8 cellular contexts compared by ENCODE assay signal in genomic region chr10:132518572-132519381, GRCh38. TPM values are rescaled to one million over a fixed set of nuclear protein-coding genes. Genes with fewer than 3 reads are reported as not detected.
DNase-seq lines count a peak whose midpoint lies in the region; ATAC-seq and TF ChIP-seq lines count a peak whose summit lies in the region.

No MANE protein-coding gene starts in this region.

- CTCF ChIA-PET in Panc1 (lab: Charles Lee): interaction anchor here (1.3 kb wide), 1 partner anchor 55 kb away, joined by 3 read pairs; no protein-coding TSS in a partner anchor

- intact Hi-C loops in Panc1 (cut with micrococcal nuclease; ENCODE audit: unreplicated experiment) (no loop called here), right cardiac atrium (cut with DNase I) (loop anchor here in 2 of 4 donors (2.0 to 10.0 kb wide), 2 partner anchors 18 to 116 kb away; partner anchors contain the start of gene INPP5A (in 1 of the 2)), gastrocnemius medialis (cut with DNase I; ENCODE audit: low total_unique reads) (no loop called here)
- intact Hi-C loops in activated T-helper 1 cell treated with anti-CD3 and anti-CD28 coated beads, Interleukin-12 subunit alpha, Interleukin-12 subunit beta, Interleukin-2, Interleukin-4 antibody, amounts not matched to agents 30 ng/mL and 10 ng/mL and 1 ng/mL, durations not matched to agents 14 hours and 24 hours and 36 hours (cut with micrococcal nuclease): no loop called here

- DNase-seq in HPDE6-E6E7 (ENCODE audit: extremely low spot score) (peak; percentile 47), Panc1 (ENCODE audit: low read depth, low spot score) (no peak), right cardiac atrium (peak; percentile 56 to 87 (median 84)), gastrocnemius medialis (peak; percentile 65 to 84), NK-92 (lab: John Stamatoyannopoulos, UW; ENCODE audit: unreplicated experiment) (no peak), KG1 (lab: John Stamatoyannopoulos, UW) (no peak)
- no peak for DNase-seq in activated T-helper 1 cell treated with anti-CD3 and anti-CD28 coated beads, Interleukin-12 subunit alpha, Interleukin-12 subunit beta, Interleukin-2, Interleukin-4 antibody, amounts not matched to agents 30 ng/mL and 10 ng/mL and 1 ng/mL, durations not matched to agents 14 hours and 24 hours and 36 hours (ENCODE audit: low spot score)

- H3K9me3 Mint-ChIP-seq in activated T-helper 1 cell treated with anti-CD3 and anti-CD28 coated beads, Interleukin-12 subunit alpha, Interleukin-12 subunit beta, Interleukin-2, Interleukin-4 antibody, amounts not matched to agents 30 ng/mL and 10 ng/mL and 1 ng/mL, durations not matched to agents 14 hours and 24 hours and 36 hours: no peaks in the 10 kb centered on the region

- H3K27ac ChIP-seq in Panc1 (ENCODE audit: low read length) (peak overlapping the region; percentile 91), right cardiac atrium (ENCODE audit: low read length) (peak overlapping the region; percentile 57), gastrocnemius medialis (peak overlapping the region; percentile 86 to 93 (median 88))

- no TSS peak for BruUV-seq in Panc1 (replicated peaks; lab: Mats Ljungman, UMichigan)

- TF ChIP-seq POLR2A in gastrocnemius medialis (IDR thresholded peaks at IDR 0.05): peak; percentile 41 to 54

- no peak overlapping the region for H3K4me3 Mint-ChIP-seq in activated T-helper 1 cell treated with anti-CD3 and anti-CD28 coated beads, Interleukin-12 subunit alpha, Interleukin-12 subunit beta, Interleukin-2, Interleukin-4 antibody, amounts not matched to agents 30 ng/mL and 10 ng/mL and 1 ng/mL, durations not matched to agents 14 hours and 24 hours and 36 hours

- peak; percentile 76 for ATAC-seq in Panc1
- peak in 1 of 2 donors; percentile 23 for ATAC-seq in right cardiac atrium
- ATAC-seq in gastrocnemius medialis: peak; percentile 53 to 63
- no peak for ATAC-seq in GM18868 (IDR thresholded peaks at IDR 0.05; ENCODE audit: unreplicated experiment)

- POLR2A ChIA-PET in Panc1 (lab: Charles Lee): interaction anchor here (0.5 to 0.6 kb wide), 4 partner anchors 30 to 305 kb away, joined by 3 to 18 read pairs (median 4); no protein-coding TSS in a partner anchor

- in situ Hi-C loops in Panc1 (cut with HindIII; ENCODE audit: low pct_unique_long_range_greater_than_20kb, low sequenced_read_pairs): no loop called here
- in situ Hi-C loops in gastrocnemius medialis (cut with MboI; ENCODE audit: low sequenced_read_pairs in 4 of 4): loop anchor here in 1 of 4 donors (10.0 kb wide), 1 partner anchor 54 kb away; no protein-coding TSS in a partner anchor

- H3K27ac Mint-ChIP-seq in activated T-helper 1 cell treated with anti-CD3 and anti-CD28 coated beads, Interleukin-12 subunit alpha, Interleukin-12 subunit beta, Interleukin-2, Interleukin-4 antibody, amounts not matched to agents 30 ng/mL and 10 ng/mL and 1 ng/mL, durations not matched to agents 14 hours and 24 hours and 36 hours: no peak overlapping the region

- H3K36me3 Mint-ChIP-seq in activated T-helper 1 cell treated with anti-CD3 and anti-CD28 coated beads, Interleukin-12 subunit alpha, Interleukin-12 subunit beta, Interleukin-2, Interleukin-4 antibody, amounts not matched to agents 30 ng/mL and 10 ng/mL and 1 ng/mL, durations not matched to agents 14 hours and 24 hours and 36 hours (ENCODE audit: low read depth): no peaks in the 10 kb centered on the region

- H3K27me3 ChIP-seq in Panc1 (ENCODE audit: control insufficient read depth, insufficient read depth, low read length) (no peaks in the 10 kb centered on the region), right cardiac atrium (ENCODE audit: control insufficient read depth, insufficient read depth) (no peaks in the 10 kb centered on the region), gastrocnemius medialis (no peaks in the 10 kb centered on the region)

- no peaks in the 10 kb centered on the region for H3K9me3 ChIP-seq in Panc1 (ENCODE audit: control insufficient read depth, insufficient read depth, low read depth, low read length)
- no peaks in the 10 kb centered on the region for H3K9me3 ChIP-seq in right cardiac atrium (ENCODE audit: control insufficient read depth, low read length)
- no peaks in the 10 kb centered on the region for H3K9me3 ChIP-seq in gastrocnemius medialis

- peaks cover 4% of the 10 kb centered on the region for H3K27me3 Mint-ChIP-seq in activated T-helper 1 cell treated with anti-CD3 and anti-CD28 coated beads, Interleukin-12 subunit alpha, Interleukin-12 subunit beta, Interleukin-2, Interleukin-4 antibody, amounts not matched to agents 30 ng/mL and 10 ng/mL and 1 ng/mL, durations not matched to agents 14 hours and 24 hours and 36 hours (ENCODE audit: insufficient read depth)

- H3K4me3 ChIP-seq in Panc1 (ENCODE audit: low read depth in 2 of 2, low read length in 2 of 2) (peak overlapping the region; percentile 22 to 56), right cardiac atrium (ENCODE audit: low read length) (no peak overlapping the region), gastrocnemius medialis (peak overlapping the region; percentile 22 to 39 (median 31))

- no peaks in the 10 kb centered on the region for H3K36me3 ChIP-seq in Panc1 (ENCODE audit: control insufficient read depth, insufficient read depth, low read length)
- no peaks in the 10 kb centered on the region for H3K36me3 ChIP-seq in gastrocnemius medialis

- TF ChIP-seq CTCF in Panc1 (IDR thresholded peaks at IDR 0.05): no peak
- no peak for TF ChIP-seq CTCF in gastrocnemius medialis (IDR thresholded peaks at IDR 0.05 in 4 of 5, conservative IDR thresholded peaks at IDR 0.05 in 1 of 5)

- peaks cover 59% of the 10 kb centered on the region for H3K4me1 ChIP-seq in Panc1 (ENCODE audit: control insufficient read depth, insufficient read depth, low read length)
- H3K4me1 ChIP-seq in right cardiac atrium (ENCODE audit: control insufficient read depth, insufficient read depth, low read length): peaks cover 34% of the 10 kb centered on the region
- H3K4me1 ChIP-seq in gastrocnemius medialis: peaks cover 54 to 56% of the 10 kb centered on the region in 2 donors

- H3K4me1 Mint-ChIP-seq in activated T-helper 1 cell treated with anti-CD3 and anti-CD28 coated beads, Interleukin-12 subunit alpha, Interleukin-12 subunit beta, Interleukin-2, Interleukin-4 antibody, amounts not matched to agents 30 ng/mL and 10 ng/mL and 1 ng/mL, durations not matched to agents 14 hours and 24 hours and 36 hours (ENCODE audit: low read depth): no peaks in the 10 kb centered on the region

- 52% methylated on average over 29 of the region's 29 CpGs for WGBS in right cardiac atrium

RNA-seq across cellular contexts. Expression of gene INPP5A, which starts 18.8 kb away (rescaled TPM):
- total RNA-seq in Panc1 (2021; ENCODE audit: unreplicated experiment) (60.0 TPM), right cardiac atrium (100 to 1,000 TPM in 2 of 4 donors, 10 to 100 TPM in 2; 92.0 to 116 (median 99.2) TPM), gastrocnemius medialis (100 to 1,000 TPM in 2 of 4 donors, 10 to 100 TPM in 2; 74.9 to 107 (median 92.4) TPM)
- 78.4 TPM for polyA plus RNA-seq in Panc1 (2012; ENCODE audit: insufficient read length)
- polyA plus RNA-seq in right cardiac atrium: 60.0 TPM
- total RNA-seq in activated T-helper 1 cell treated with anti-CD3 and anti-CD28 coated beads, Interleukin-12 subunit alpha, Interleukin-12 subunit beta, Interleukin-2, Interleukin-4 antibody, amounts not matched to agents 30 ng/mL and 10 ng/mL and 1 ng/mL, durations not matched to agents 14 hours and 24 hours and 36 hours: 11.1 and 13.4 TPM in 2 replicates

Comparison
In these comparisons a context has a peak if more than half of its experiments do, and no peak if none do; other contexts are left out.
1. DNase-seq: peak in HPDE6-E6E7 (single experiment), right cardiac atrium (3 of 3) and gastrocnemius medialis (2 of 2); none in Panc1 (single experiment), activated T-helper 1 cell treated with anti-CD3 and anti-CD28 coated beads, Interleukin-12 subunit alpha, Interleukin-12 subunit beta, Interleukin-2, Interleukin-4 antibody, amounts not matched to agents 30 ng/mL and 10 ng/mL and 1 ng/mL, durations not matched to agents 14 hours and 24 hours and 36 hours (single experiment), NK-92 (single experiment) and KG1 (single experiment).
2. Peak in every context shown above with its lines, with median percentiles within 50 percentile points of each other: H3K27ac ChIP-seq.